Comparison of ENCODE assay signal across 11 cellular contexts in the genomic region with DNA sequence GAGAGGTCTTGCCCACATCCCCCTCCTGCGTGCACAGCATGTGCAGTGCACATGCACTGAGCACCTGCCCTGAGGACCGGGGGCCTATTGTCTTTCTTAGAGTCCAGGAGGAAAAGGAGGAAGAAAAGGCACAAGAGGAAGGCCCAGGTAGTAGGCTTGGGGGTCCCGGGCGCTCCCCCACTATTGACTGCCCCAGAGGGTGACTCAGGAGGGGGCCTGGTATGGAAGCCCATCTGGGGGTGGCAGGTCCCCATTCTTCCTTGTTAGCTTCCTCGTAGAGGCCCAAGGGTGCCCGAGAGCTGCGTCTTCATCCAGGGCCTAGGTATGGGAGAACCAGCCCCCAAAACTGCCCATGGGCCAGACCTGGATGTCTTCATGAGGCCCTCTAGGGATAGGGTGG.
"Had no signal": no experiment of that assay in that cellular context is flagged by ENCODE, and none has a peak within 500 bp of the region (broad histone marks: within the 10 kb centered on the region; RNA-seq: fewer than 3 reads in every experiment).

No MANE protein-coding gene starts in this region.

- H3K4me3 ChIP-seq: GM23248, GM23338, HAP-1 had no signal

- H3K4me3 Mint-ChIP-seq: GM23338, H9, HFFc6 had no signal

- ATAC-seq: GM23338, HCT116 had no signal

- H3K9ac ChIP-seq: GM23248 had no signal

- H3K36me3 ChIP-seq: HAP-1 had no signal

- DNase-seq: GM23248, GOT3, H7, H9, HCEC 1CT, HFFc6 had no signal

- H3K4me1 ChIP-seq: HAP-1 had no signal

- H3K27ac Mint-ChIP-seq: GM23338, H9, HFFc6 had no signal

- H3K4me2 ChIP-seq: GM23338 had no signal

- FAIRE-seq: H1, H54 had no signal

- H3K27ac ChIP-seq: GM23248 had no signal

- H2AFZ ChIP-seq: GM23248, GM23338 had no signal
